ENCODE assay signal across 14 cellular contexts in the genomic region with DNA sequence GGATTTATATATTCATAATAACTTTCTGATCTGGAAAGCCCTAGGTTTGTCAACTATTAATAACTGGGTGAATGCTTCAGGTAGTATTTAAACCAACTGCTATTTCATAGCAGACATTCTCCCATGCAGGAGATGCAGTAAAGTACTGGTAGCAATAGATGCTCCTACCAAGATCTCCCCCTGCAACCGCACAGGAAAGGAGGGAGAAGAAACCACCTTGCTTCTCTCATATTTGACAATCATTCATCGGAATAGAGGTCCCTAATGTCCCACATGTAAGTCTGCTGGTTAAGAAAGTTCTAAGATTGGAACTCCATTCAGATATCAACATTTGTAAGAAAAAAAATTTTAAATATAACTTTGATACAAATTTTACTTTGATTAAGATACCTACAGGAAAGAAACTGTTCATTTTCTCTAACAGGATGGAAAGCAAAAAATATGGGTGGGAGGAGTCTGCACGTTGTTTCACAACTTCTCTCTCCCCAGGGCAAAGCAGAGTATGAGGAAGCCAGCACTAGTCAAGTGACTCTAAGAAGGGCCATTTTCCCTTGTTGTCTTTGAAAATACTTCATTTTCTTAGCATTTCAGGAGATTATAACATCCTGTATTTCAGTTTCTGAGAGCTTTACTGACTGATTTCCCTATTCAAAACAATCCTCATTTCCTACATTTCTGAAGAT. TPM values are rescaled to one million over a fixed set of nuclear protein-coding genes. Genes with fewer than 3 reads are reported as not detected.
A peak's percentile ranks its signal among the peaks of the same experiment; 100 is the strongest.
DNase-seq lines count a peak whose midpoint lies in the region; ATAC-seq and TF ChIP-seq lines count a peak whose summit lies in the region.
"Had no signal": no experiment of that assay in that cellular context is flagged by ENCODE, and none has a peak within 500 bp of the region (broad histone marks: within the 10 kb centered on the region; RNA-seq: fewer than 3 reads in every experiment).

TSS of gene PYHIN1 (plus strand) at position 498 of the 683 bp plus-strand sequence. CDS start 5,359 bp downstream, outside the sequence.

- ATAC-seq in T-cell (replicated peaks in 1 of 4), result peak; percentile 80 to 89 (median 84)

- peak within 1 kb of the TSS; percentile 94 to 97 for H3K27ac Mint-ChIP-seq in T-cell
- H3K27ac Mint-ChIP-seq in type B pancreatic cell, result peak within 1 kb of the TSS; percentile 82
- H3K27ac Mint-ChIP-seq in HFFc6, result no peak within 1 kb of the TSS
- H3K27ac Mint-ChIP-seq: stimulated activated naive B cell treated with anti-CD40 and anti-IgM and Interleukin-4, amounts not matched to agents 10 μg/mL and 1 μg/mL and 100 μg/mL, for 72 hours had no signal

- no peak for TF ChIP-seq CTCF in type B pancreatic cell (conservative IDR thresholded peaks at IDR 0.05)
- TF ChIP-seq CTCF in HFFc6 (IDR thresholded peaks at IDR 0.05), result no peak
- TF ChIP-seq CTCF in GM10248 (IDR thresholded peaks at IDR 0.05; ENCODE audit: control extremely low read depth, extremely low read depth, low read depth, missing control alignments), result no peak

- peaks cover 9% of the 10 kb centered on the region for H3K36me3 Mint-ChIP-seq in T-cell
- no peaks in the 10 kb centered on the region for H3K36me3 Mint-ChIP-seq in type B pancreatic cell
- no peaks in the 10 kb centered on the region for H3K36me3 Mint-ChIP-seq in HFFc6 (ENCODE audit: low read depth)
- H3K36me3 Mint-ChIP-seq: stimulated activated naive B cell treated with anti-CD40 and anti-IgM and Interleukin-4, amounts not matched to agents 10 μg/mL and 1 μg/mL and 100 μg/mL, for 72 hours had no signal

- H3K4me3 Mint-ChIP-seq in T-cell (peak within 1 kb of the TSS; percentile 89 to 99 (median 98)), type B pancreatic cell (peak within 1 kb of the TSS; percentile 39), HFFc6 (no peak within 1 kb of the TSS)

- H3K27me3 Mint-ChIP-seq in T-cell (peaks cover 0 to 5% of the 10 kb centered on the region in 2 donors), type B pancreatic cell (no peaks in the 10 kb centered on the region), HFFc6 (ENCODE audit: insufficient read depth) (peaks cover 2% of the 10 kb centered on the region; the same call in 1 of the 2 replicates)

- peak; percentile 17 for DNase-seq in activated naive CD4-positive, alpha-beta T cell treated with Interleukin-2 at 50 U/mL for 16 hours
- DNase-seq in activated naive CD4-positive, alpha-beta T cell (lab: John Stamatoyannopoulos, UW), result no peak
- DNase-seq in T-cell, result peak in 27 of 34 experiments; percentile 7 to 38 (median 17)
- DNase-seq in effector CD4-positive, alpha-beta T cell, result peak; percentile 25
- no peak for DNase-seq in type B pancreatic cell (ENCODE audit: extremely low spot score, unreplicated experiment)
- no peak for DNase-seq in HFFc6
- no peak for DNase-seq in effector CD8-positive, alpha-beta T cell (lab: John Stamatoyannopoulos, UW)
- no peak for DNase-seq in GM10248 (ENCODE audit: extremely low spot score)
- DNase-seq: adrenal gland; kidney glomerular epithelial cell; NCI-H2081; SHP77; stimulated activated naive B cell treated with anti-CD40 and anti-IgM and Interleukin-4, amounts not matched to agents 10 μg/mL and 1 μg/mL and 100 μg/mL, for 72 hours had no signal

- CTCF ChIA-PET in T-cell (lab: Charles Lee), result interaction anchor here in 1 of 2 donors (0.6 kb wide), 1 partner anchor 592 kb away, joined by 3 read pairs; no protein-coding TSS in a partner anchor
- CTCF ChIA-PET in GM10248 (lab: Yijun Ruan, JAX), result interaction anchor here (1.0 kb wide), 2 partner anchors 66 to 425 kb away, joined by 3 read pairs; no protein-coding TSS in a partner anchor

- H3K4me1 Mint-ChIP-seq in T-cell (peaks cover 31 to 50% (median 43%) of the 10 kb centered on the region in 3 donors), type B pancreatic cell (ENCODE audit: unreplicated experiment) (no peaks in the 10 kb centered on the region), HFFc6 (ENCODE audit: low read depth) (no peaks in the 10 kb centered on the region)
- H3K4me1 Mint-ChIP-seq: stimulated activated naive B cell treated with anti-CD40 and anti-IgM and Interleukin-4, amounts not matched to agents 10 μg/mL and 1 μg/mL and 100 μg/mL, for 72 hours had no signal

- H3K9me3 Mint-ChIP-seq in T-cell, result peaks cover 9% of the 10 kb centered on the region in 3 donors
- peaks cover 6% of the 10 kb centered on the region for H3K9me3 Mint-ChIP-seq in type B pancreatic cell
- 0 out of 2 replicates have a peak, but pooled peaks cover 2% of the 10 kb centered on the region for H3K9me3 Mint-ChIP-seq in HFFc6

- POLR2A ChIA-PET in T-cell (lab: Charles Lee) (no interaction called here), GM10248 (lab: Yijun Ruan, JAX) (no interaction called here)

RNA-seq across cellular contexts. Expression of gene PYHIN1, which starts in this region (rescaled TPM):
- 10 to 100 TPM; 32.6 to 65.4 (median 35.4) TPM for total RNA-seq in T-cell
- total RNA-seq in type B pancreatic cell (ENCODE audit: low replicate concordance), result 1.0 and 2.9 TPM in 2 replicates
- total RNA-seq in HFFc6 (2021; fragmentation: NEBNext Ultra II Directional; extraction: Animal tissue kit (Norgen Biotek cat#: 25700)), result not detected
- total RNA-seq: epithelial cell of proximal tubule had no signal

Comparison
In these comparisons a context has a peak if more than half of its experiments do, and no peak if none do; other contexts are left out.
1. DNase-seq: peak in activated naive CD4-positive, alpha-beta T cell treated with Interleukin-2 at 50 U/mL for 16 hours (single experiment), T-cell (27 of 34) and effector CD4-positive, alpha-beta T cell (single experiment); none in activated naive CD4-positive, alpha-beta T cell (0 of 4), type B pancreatic cell (single experiment), HFFc6 (single experiment), effector CD8-positive, alpha-beta T cell (single experiment) and GM10248 (single experiment).